In genomic region chr4:152149734-152150133, GRCh38 we compare ENCODE assay signal across 24 cellular contexts.
"Had no signal": no experiment of that assay in that cellular context is flagged by ENCODE, and none has a peak within 500 bp of the region (broad histone marks: within the 10 kb centered on the region; RNA-seq: fewer than 3 reads in every experiment).

No MANE protein-coding gene starts in this region.

- H3K27me3 ChIP-seq: neural progenitor cell, ovary, right lobe of liver, sigmoid colon, stomach, tibial artery, transverse colon, upper lobe of right lung, uterus had no signal

- H3K79me2 ChIP-seq: parathyroid adenoma had no signal

- DNase-seq: natural killer cell; occipital lobe; ovary; posterior cingulate gyrus; psoas muscle; right cardiac atrium; right lobe of liver; sigmoid colon; small intestine; stimulated activated CD4-positive, alpha-beta T cell treated with anti-CD3 and anti-CD28 coated beads, Interleukin-15, amount 100 ng/mL, for 24 hours; stimulated activated CD4-positive, alpha-beta T cell treated with anti-CD3 and anti-CD28 coated beads, Interleukin-2, amount 100 ng/mL, for 24 hours; stimulated activated CD4-positive, alpha-beta T cell treated with anti-CD3 and anti-CD28 coated beads, Interleukin-2, amount 100 ng/mL, for 48 hours; stimulated activated CD4-positive, alpha-beta T cell treated with anti-CD3 and anti-CD28 coated beads, Interleukin-4, amount 100 ng/mL, for 24 hours; stimulated activated naive B cell treated with anti-CD40 and anti-IgM and Interleukin-4, amounts not matched to agents 10 μg/mL and 1 μg/mL and 100 μg/mL, for 72 hours; stimulated activated naive CD4-positive, alpha-beta T cell treated with Interleukin-2 at 50 U/mL for 16 hours; stomach; tibial artery; transverse colon; upper lobe of right lung; uterus had no signal

- H3K27ac ChIP-seq: neural progenitor cell, ovary, parathyroid adenoma, psoas muscle, right lobe of liver, sigmoid colon, stomach, thoracic aorta, tibial artery, transverse colon, upper lobe of right lung, uterus had no signal

- H3K4me1 ChIP-seq: neural progenitor cell, parathyroid adenoma, psoas muscle, right lobe of liver, sigmoid colon, stomach, tibial artery, transverse colon, upper lobe of right lung, uterus had no signal

- ATAC-seq: natural killer cell; psoas muscle; right cardiac atrium; right lobe of liver; stimulated activated effector memory CD8-positive, alpha-beta T cell treated with anti-CD3 and anti-CD28 coated beads, Interleukin-12 subunit alpha, Interleukin-12 subunit beta, amount 100 ng/mL, for 72 hours; stimulated activated naive B cell treated with anti-CD40 and anti-IgM and Interleukin-4, amounts not matched to agents 10 μg/mL and 1 μg/mL and 100 μg/mL, for 72 hours; upper lobe of right lung had no signal

- H3K9me3 ChIP-seq: right lobe of liver, upper lobe of right lung, uterus had no signal

- H2AFZ ChIP-seq: neural progenitor cell, parathyroid adenoma had no signal

- H3K36me3 ChIP-seq: neural progenitor cell, ovary, right lobe of liver, sigmoid colon, stomach, thoracic aorta, tibial artery, transverse colon, upper lobe of right lung, uterus had no signal

- H3K4me2 ChIP-seq: neural progenitor cell had no signal

- H3K4me3 ChIP-seq: neural progenitor cell, ovary, psoas muscle, right lobe of liver, sigmoid colon, stomach, thoracic aorta, tibial artery, transverse colon, upper lobe of right lung, uterus had no signal

- H3K9ac ChIP-seq: neural progenitor cell, parathyroid adenoma had no signal
